ENCODE assay signal across 20 cellular contexts in genomic region chr7:157664034-157664433, GRCh38.
"Had no signal": no experiment of that assay in that cellular context is flagged by ENCODE, and none has a peak within 500 bp of the region (broad histone marks: within the 10 kb centered on the region; RNA-seq: fewer than 3 reads in every experiment).

No MANE protein-coding gene starts in this region.

- H3K27ac Mint-ChIP-seq: mesothelial cell of epicardium; stimulated activated effector memory CD8-positive, alpha-beta T cell treated with anti-CD3 and anti-CD28 coated beads, Interleukin-12 subunit alpha, Interleukin-12 subunit beta, amount 100 ng/mL, for 72 hours; type B pancreatic cell had no signal

- H3K36me3 Mint-ChIP-seq: mesothelial cell of epicardium; stimulated activated effector memory CD8-positive, alpha-beta T cell treated with anti-CD3 and anti-CD28 coated beads, Interleukin-12 subunit alpha, Interleukin-12 subunit beta, amount 100 ng/mL, for 72 hours; type B pancreatic cell had no signal

- H3K4me1 ChIP-seq: suprapubic skin, thyroid gland had no signal

- H3K36me3 ChIP-seq: heart left ventricle, neutrophil, right atrium auricular region, suprapubic skin, thyroid gland had no signal

- H3K9me3 ChIP-seq: heart left ventricle, neutrophil, right atrium auricular region, suprapubic skin, thyroid gland had no signal

- H3K4me1 Mint-ChIP-seq: stimulated activated effector memory CD8-positive, alpha-beta T cell treated with anti-CD3 and anti-CD28 coated beads, Interleukin-12 subunit alpha, Interleukin-12 subunit beta, amount 100 ng/mL, for 72 hours had no signal

- H3K4me3 ChIP-seq: heart left ventricle, right atrium auricular region, smooth muscle cell, suprapubic skin, thyroid gland had no signal

- ATAC-seq: esophagus mucosa; stimulated activated effector memory CD8-positive, alpha-beta T cell treated with anti-CD3 and anti-CD28 coated beads, Interleukin-12 subunit alpha, Interleukin-12 subunit beta, amount 100 ng/mL, for 72 hours; stimulated activated naive CD8-positive, alpha-beta T cell treated with anti-CD3 and anti-CD28 coated beads, Interleukin-15, Interleukin-2, amounts not matched to agents 100 U/mL and 50 U/mL, for 24 hours had no signal

- H3K27me3 ChIP-seq: dorsolateral prefrontal cortex, neutrophil, right atrium auricular region, thyroid gland had no signal

- H3K4me3 Mint-ChIP-seq: mesothelial cell of epicardium; nephron; stimulated activated effector memory CD8-positive, alpha-beta T cell treated with anti-CD3 and anti-CD28 coated beads, Interleukin-12 subunit alpha, Interleukin-12 subunit beta, amount 100 ng/mL, for 72 hours; type B pancreatic cell had no signal

- H3K9me3 Mint-ChIP-seq: mesothelial cell of epicardium; nephron; stimulated activated effector memory CD8-positive, alpha-beta T cell treated with anti-CD3 and anti-CD28 coated beads, Interleukin-12 subunit alpha, Interleukin-12 subunit beta, amount 100 ng/mL, for 72 hours; type B pancreatic cell had no signal

- DNase-seq: cortex of kidney; effector CD8-positive, alpha-beta T cell; heart left ventricle; hippocampal formation; kidney glomerular epithelial cell; mammary epithelial cell; stimulated activated CD4-positive, alpha-beta T cell treated with anti-CD3 and anti-CD28 coated beads, Interleukin-4, amount 100 ng/mL, for 1 hour; stimulated activated CD8-positive, alpha-beta memory T cell treated with anti-CD3 and anti-CD28 coated beads, Interleukin-4, amount 100 ng/mL, for 48 hours; stimulated activated naive CD8-positive, alpha-beta T cell treated with anti-CD3 and anti-CD28 coated beads, Interleukin-15, Interleukin-2, amounts not matched to agents 100 U/mL and 50 U/mL, for 24 hours had no signal

- H3K27ac ChIP-seq: dorsolateral prefrontal cortex, heart left ventricle, neutrophil, right atrium auricular region, suprapubic skin, thyroid gland had no signal
